In genomic region chr4:75687125-75687524, GRCh38 we compare ENCODE assay signal across 3 cellular contexts. TPM values are rescaled to one million over a fixed set of nuclear protein-coding genes. Genes with fewer than 3 reads are reported as not detected.
"Had no signal": no experiment of that assay in that cellular context is flagged by ENCODE, and none has a peak within 500 bp of the region (broad histone marks: within the 10 kb centered on the region; RNA-seq: fewer than 3 reads in every experiment).

No MANE protein-coding gene starts in this region.

RNA-seq across cellular contexts. Expression of gene CDKL2, which starts 56.8 kb away (rescaled TPM):
- total RNA-seq: activated B cell treated with CpG ODN at 0.5 μM for 24 hours; activated CD4-positive, alpha-beta T cell treated with anti-CD3 and anti-CD28 coated beads, Interleukin-2, amount 10 ng/mL, durations not matched to agents 24 days and 14 days; SK-MEL-5 had no signal
